In the genomic region with DNA sequence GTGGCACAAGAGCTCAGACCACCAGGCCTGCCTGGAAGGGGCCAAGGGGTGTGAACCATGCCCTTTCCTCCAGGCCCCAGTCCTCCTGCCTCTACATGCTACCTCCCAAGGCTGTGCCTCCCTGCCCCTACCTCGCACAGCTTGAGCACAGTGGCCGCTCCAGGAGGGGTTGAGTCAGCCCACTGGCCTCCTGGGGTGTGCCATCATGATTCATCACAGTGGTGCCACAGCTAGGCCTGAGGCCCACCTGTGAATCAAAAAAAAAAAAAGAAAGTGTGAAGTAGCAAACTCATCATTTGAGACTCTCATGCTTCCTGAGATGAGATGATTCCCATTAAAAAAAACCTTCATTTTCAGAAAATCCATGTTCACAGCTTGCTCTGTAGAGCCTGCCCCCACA, we compare ENCODE assay signal across 16 cellular contexts.
DNase-seq lines count a peak whose midpoint lies in the region; ATAC-seq and TF ChIP-seq lines count a peak whose summit lies in the region.
"Had no signal": no experiment of that assay in that cellular context is flagged by ENCODE, and none has a peak within 500 bp of the region (broad histone marks: within the 10 kb centered on the region; RNA-seq: fewer than 3 reads in every experiment).

No MANE protein-coding gene starts in this region.

- ATAC-seq in right lobe of liver = no peak

- H3K9me2 ChIP-seq in hepatocyte (replicated peaks; ENCODE audit: insufficient read depth) = no peaks in the 10 kb centered on the region

- H3K4me3 ChIP-seq in BLaER1 = no peak overlapping the region
- no peak overlapping the region for H3K4me3 ChIP-seq in right lobe of liver
- no peak overlapping the region for H3K4me3 ChIP-seq in hepatocyte
- H3K4me3 ChIP-seq: coronary artery, ovary, skin epidermis, stomach had no signal

- WGBS in right lobe of liver (ENCODE audit: insufficient coverage, low coverage, low lambda C conversion rate, missing lambda C conversion rate) = 50% methylated on average over 2 of the region's 2 CpGs
- WGBS in hepatocyte (ENCODE audit: low lambda C conversion rate, missing lambda C conversion rate) = 50% methylated on average over 2 of the region's 2 CpGs

- POLR2A ChIA-PET in RWPE1 (lab: Yijun Ruan, JAX; ENCODE audit: low non-redundant PET) = interaction anchor here (0.6 kb wide), 1 partner anchor 13 kb away, joined by 4 read pairs; no protein-coding TSS in a partner anchor

- H3K9me3 ChIP-seq in BLaER1 (no peaks in the 10 kb centered on the region), right lobe of liver (no peaks in the 10 kb centered on the region), hepatocyte (ENCODE audit: low read depth) (no peaks in the 10 kb centered on the region)
- H3K9me3 ChIP-seq: ovary, stomach had no signal

- no peak overlapping the region for H3K9ac ChIP-seq in BLaER1

- H3K36me3 ChIP-seq in BLaER1 (no peaks in the 10 kb centered on the region), right lobe of liver (no peaks in the 10 kb centered on the region), hepatocyte (replicated peaks; ENCODE audit: insufficient read depth, low read depth) (no peaks in the 10 kb centered on the region)
- H3K36me3 ChIP-seq: ovary, stomach had no signal

- no peaks in the 10 kb centered on the region for H4K20me1 ChIP-seq in BLaER1
- H4K20me1 ChIP-seq in hepatocyte (ENCODE audit: insufficient read depth, poor library complexity, severe bottlenecking) = no peaks in the 10 kb centered on the region

- DNase-seq in H4 (ENCODE audit: low spot score) (peak; percentile 57), RWPE1 (ENCODE audit: low spot score) (peak; percentile 97), glomerular visceral epithelial cell (ENCODE audit: extremely low spot score) (peak; percentile 86), NOMO-1 treated with dmso at 0.1 percent for 144 hours (lab: John Stamatoyannopoulos, UW; ENCODE audit: unreplicated experiment) (no peak), right lobe of liver (no peak), hepatocyte (ENCODE audit: low spot score) (no peak)
- DNase-seq: erythroblast, H7, islet precursor cell, NCI-H446 treated with DMSO at 0.1 percent for 48 hours, OCI-M1, ovary, stomach had no signal

- H3K4me1 ChIP-seq in BLaER1 (peaks cover 30% of the 10 kb centered on the region), right lobe of liver (no peaks in the 10 kb centered on the region), hepatocyte (ENCODE audit: insufficient read depth) (peaks cover 4% of the 10 kb centered on the region)

- no peak overlapping the region for H3K27ac ChIP-seq in BLaER1
- H3K27ac ChIP-seq in RWPE1 = peak overlapping the region; percentile 98
- H3K27ac ChIP-seq in right lobe of liver = no peak overlapping the region
- H3K27ac ChIP-seq in hepatocyte = no peak overlapping the region
- H3K27ac ChIP-seq: coronary artery, ovary, skin epidermis, stomach had no signal

- peak overlapping the region; percentile 62 for H3K4me2 ChIP-seq in BLaER1
- H3K4me2 ChIP-seq in hepatocyte = no peak overlapping the region

- CTCF ChIA-PET in RWPE1 (lab: Yijun Ruan, JAX) = interaction anchor here (0.7 kb wide), 1 partner anchor 172 kb away, joined by 8 read pairs; no protein-coding TSS in a partner anchor

- intact Hi-C loops in right lobe of liver (cut with DNase I) = no loop called here

- TF ChIP-seq CTCF in RWPE1 (conservative IDR thresholded peaks at IDR 0.05; ENCODE audit: low read depth) (no peak), right lobe of liver (IDR thresholded peaks at IDR 0.05) (no peak), hepatocyte (IDR thresholded peaks at IDR 0.05; ENCODE audit: poor library complexity) (no peak)

- no peak overlapping the region for H2AFZ ChIP-seq in hepatocyte

- no peaks in the 10 kb centered on the region for H3K79me2 ChIP-seq in hepatocyte

- no peaks in the 10 kb centered on the region for H3K27me3 ChIP-seq in BLaER1
- H3K27me3 ChIP-seq in right lobe of liver = no peaks in the 10 kb centered on the region
- no peaks in the 10 kb centered on the region for H3K27me3 ChIP-seq in hepatocyte
- H3K27me3 ChIP-seq: ovary had no signal

- TF ChIP-seq POLR2A in right lobe of liver (IDR thresholded peaks at IDR 0.05) = no peak

Comparison
In these comparisons a context has a peak if more than half of its experiments do, and no peak if none do; other contexts are left out.
1. DNase-seq: peak in H4 (single experiment), RWPE1 (single experiment) and glomerular visceral epithelial cell (single experiment); none in NOMO-1 treated with dmso at 0.1 percent for 144 hours (single experiment), right lobe of liver (0 of 3) and hepatocyte (single experiment).